Comparison of ENCODE assay signal across 8 cellular contexts in genomic region chr6:41682966-41683459, GRCh38. TPM values are rescaled to one million over a fixed set of nuclear protein-coding genes. Genes with fewer than 3 reads are reported as not detected.
DNase-seq lines count a peak whose midpoint lies in the region; ATAC-seq and TF ChIP-seq lines count a peak whose summit lies in the region.

No MANE protein-coding gene starts in this region.

- no peak overlapping the region for H3K27ac Mint-ChIP-seq in nephron progenitor cell

- H3K27me3 ChIP-seq in BE2C: no peaks in the 10 kb centered on the region; the same call in 1 of the 2 replicates

- H3K9me3 Mint-ChIP-seq in nephron progenitor cell: no peaks in the 10 kb centered on the region

- H3K9me3 ChIP-seq in BE2C: no peaks in the 10 kb centered on the region

- no peaks in the 10 kb centered on the region for H3K36me3 Mint-ChIP-seq in nephron progenitor cell (ENCODE audit: low read depth)

- H3K27me3 Mint-ChIP-seq in nephron progenitor cell (ENCODE audit: low read depth, poor library complexity): peaks cover 27% of the 10 kb centered on the region

- H3K36me3 ChIP-seq in BE2C: no peaks in the 10 kb centered on the region; the same call in 1 of the 2 replicates

- H3K4me1 ChIP-seq in BE2C: peaks cover 3% of the 10 kb centered on the region; the same call in 1 of the 2 replicates

- no peak for ATAC-seq in GM18505 (IDR thresholded peaks at IDR 0.05; ENCODE audit: unreplicated experiment)

- peak overlapping the region; percentile 66 for H3K4me3 Mint-ChIP-seq in nephron progenitor cell

- H3K4me3 ChIP-seq in BE2C (ENCODE audit: low read depth, low read length) (peak overlapping the region; percentile 40), epithelial cell of esophagus (ENCODE audit: low read length) (peak overlapping the region; percentile 27)

- TF ChIP-seq POLR2A in GM18505 (IDR thresholded peaks at IDR 0.05; ENCODE audit: borderline replicate concordance, extremely low read depth, insufficient read depth, insufficient read length): no peak

- no peak for DNase-seq in BE2C
- peak; percentile 74 for DNase-seq in NCI-H146 (lab: John Stamatoyannopoulos, UW)
- no peak for DNase-seq in epithelial cell of esophagus (ENCODE audit: low read depth)
- no peak for DNase-seq in nephron progenitor cell
- DNase-seq in activated gamma-delta T cell treated with Interleukin-2 at 50 U/mL for 16 hours: no peak
- no peak for DNase-seq in Kasumi-1 (lab: John Stamatoyannopoulos, UW)
- no peak for DNase-seq in GM10266 (ENCODE audit: extremely low spot score)

- H3K4me1 Mint-ChIP-seq in nephron progenitor cell: peaks cover 58% of the 10 kb centered on the region

- TF ChIP-seq CTCF in BE2C (IDR thresholded peaks at IDR 0.05; ENCODE audit: low read depth, low read length) (no peak), epithelial cell of esophagus (IDR thresholded peaks at IDR 0.05; ENCODE audit: insufficient read depth, low read depth, low read length, missing control alignments) (no peak), nephron progenitor cell (IDR thresholded peaks at IDR 0.05) (no peak), GM10266 (IDR thresholded peaks at IDR 0.05; ENCODE audit: control insufficient read depth, insufficient read depth, low read depth, missing control alignments) (no peak)

RNA-seq across cellular contexts. Expression of gene MDFI, which starts 44.7 kb away (rescaled TPM):
- polyA plus RNA-seq in BE2C (2012; ENCODE audit: insufficient read depth, insufficient read length, low read depth): 3.7 TPM

RNA-seq across cellular contexts. Expression of gene TFEB, which starts 52.4 kb away (rescaled TPM):
- polyA plus RNA-seq in BE2C (2012; ENCODE audit: insufficient read depth, insufficient read length, low read depth): 41.5 TPM
